1 cellular context compared by ENCODE assay signal in the genomic region with DNA sequence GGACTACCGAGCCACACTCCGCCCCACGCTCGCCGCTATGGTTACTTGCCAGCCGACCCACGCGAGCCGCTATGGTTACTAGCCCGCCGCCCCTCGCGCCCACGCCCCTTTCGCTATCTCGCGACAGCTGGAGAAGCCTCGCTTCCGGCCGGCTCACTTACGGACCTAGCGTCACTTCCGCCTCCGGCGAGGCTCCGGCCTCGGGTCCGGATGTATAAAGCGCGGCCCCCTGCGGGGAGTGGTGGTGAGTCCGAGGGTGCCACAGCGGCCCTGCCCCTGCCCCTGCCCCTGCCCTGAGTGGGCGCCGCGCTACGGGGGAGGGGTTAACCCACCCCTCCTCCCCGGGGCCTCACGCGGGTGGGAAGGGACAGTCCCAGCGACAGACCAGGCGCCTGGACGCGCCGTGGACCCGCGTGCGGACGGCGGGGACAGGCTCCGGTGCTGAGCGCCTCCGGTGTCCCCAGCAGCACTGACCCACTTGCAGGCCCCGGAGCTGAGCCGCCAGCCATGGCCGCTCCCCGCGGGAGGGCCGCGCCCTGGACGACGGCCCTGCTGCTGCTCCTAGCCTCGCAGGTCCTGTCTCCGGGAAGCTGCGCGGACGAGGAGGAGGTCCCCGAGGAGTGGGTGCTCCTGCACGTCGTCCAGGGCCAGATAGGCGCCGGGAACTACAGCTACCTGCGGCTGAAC.
TF ChIP-seq lines count a peak whose summit lies in the region.

A gene (plus strand): TSS at position 174 of the 687 bp plus-strand sequence. CDS start 334 bp downstream, at position 508.
A gene (minus strand): TSS at position 77 of the 687 bp plus-strand sequence. CDS start 13,024 bp downstream, outside the sequence.

TF ChIP-seq in K562, 482 proteins besides CTCF, POLR2A, EP300 and RAD21 (continued from another document and continues in another):
- TF ChIP-seq, protein P1, sequence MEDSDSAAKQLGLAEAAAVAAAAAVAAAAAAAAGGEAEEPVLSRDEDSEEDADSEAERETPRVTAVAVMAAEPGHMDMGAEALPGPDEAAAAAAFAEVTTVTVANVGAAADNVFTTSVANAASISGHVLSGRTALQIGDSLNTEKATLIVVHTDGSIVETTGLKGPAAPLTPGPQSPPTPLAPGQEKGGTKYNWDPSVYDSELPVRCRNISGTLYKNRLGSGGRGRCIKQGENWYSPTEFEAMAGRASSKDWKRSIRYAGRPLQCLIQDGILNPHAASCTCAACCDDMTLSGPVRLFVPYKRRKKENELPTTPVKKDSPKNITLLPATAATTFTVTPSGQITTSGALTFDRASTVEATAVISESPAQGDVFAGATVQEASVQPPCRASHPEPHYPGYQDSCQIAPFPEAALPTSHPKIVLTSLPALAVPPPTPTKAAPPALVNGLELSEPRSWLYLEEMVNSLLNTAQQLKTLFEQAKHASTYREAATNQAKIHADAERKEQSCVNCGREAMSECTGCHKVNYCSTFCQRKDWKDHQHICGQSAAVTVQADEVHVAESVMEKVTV (CRISPR knock-in tag; IDR thresholded peaks at IDR 0.05) = no peak
- TF ChIP-seq BDP1 (IDR thresholded peaks at IDR 0.05; ENCODE audit: insufficient read depth, insufficient read length) = no peak
- peak; percentile 72 for TF ChIP-seq JUND (IDR thresholded peaks at IDR 0.05; ENCODE audit: borderline replicate concordance, low read depth, low read length)
- TF ChIP-seq JUND (tag; IDR thresholded peaks at IDR 0.05; ENCODE audit: borderline replicate concordance, low read depth, low read length) = no peak; the same call in 2 of the 3 replicates
- peak; percentile 99 for TF ChIP-seq POLR2G (IDR thresholded peaks at IDR 0.05; ENCODE audit: low read depth, low read length)
- TF ChIP-seq KDM5B (IDR thresholded peaks at IDR 0.05; ENCODE audit: insufficient replicate concordance, low read depth, low read length) = peak; percentile 94
- peak; percentile 38 for TF ChIP-seq NCOR1 (IDR thresholded peaks at IDR 0.05)
- no peak for TF ChIP-seq GATAD2A (IDR thresholded peaks at IDR 0.05)
- TF ChIP-seq, protein P2, sequence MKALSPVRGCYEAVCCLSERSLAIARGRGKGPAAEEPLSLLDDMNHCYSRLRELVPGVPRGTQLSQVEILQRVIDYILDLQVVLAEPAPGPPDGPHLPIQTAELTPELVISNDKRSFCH (CRISPR knock-in tag; IDR thresholded peaks at IDR 0.05) = no peak
- TF ChIP-seq, protein P2 (tag; IDR thresholded peaks at IDR 0.05) = peak; percentile 15; the same call in 1 of the 2 replicates
- TF ChIP-seq FOSL1 (tag; conservative IDR thresholded peaks at IDR 0.05) = peak; percentile 56
- no peak for TF ChIP-seq ZNF311 (CRISPR knock-in tag; IDR thresholded peaks at IDR 0.05)
- peak; percentile 74 for TF ChIP-seq HMGN3 (IDR thresholded peaks at IDR 0.05; ENCODE audit: borderline replicate concordance, extremely low read depth, insufficient read length, low read depth, low read length)
- TF ChIP-seq TAF7 (tag; IDR thresholded peaks at IDR 0.05) = 0 out of 2 replicates have a peak, but pooled peaks have one; percentile 39
- TF ChIP-seq, protein P3, sequence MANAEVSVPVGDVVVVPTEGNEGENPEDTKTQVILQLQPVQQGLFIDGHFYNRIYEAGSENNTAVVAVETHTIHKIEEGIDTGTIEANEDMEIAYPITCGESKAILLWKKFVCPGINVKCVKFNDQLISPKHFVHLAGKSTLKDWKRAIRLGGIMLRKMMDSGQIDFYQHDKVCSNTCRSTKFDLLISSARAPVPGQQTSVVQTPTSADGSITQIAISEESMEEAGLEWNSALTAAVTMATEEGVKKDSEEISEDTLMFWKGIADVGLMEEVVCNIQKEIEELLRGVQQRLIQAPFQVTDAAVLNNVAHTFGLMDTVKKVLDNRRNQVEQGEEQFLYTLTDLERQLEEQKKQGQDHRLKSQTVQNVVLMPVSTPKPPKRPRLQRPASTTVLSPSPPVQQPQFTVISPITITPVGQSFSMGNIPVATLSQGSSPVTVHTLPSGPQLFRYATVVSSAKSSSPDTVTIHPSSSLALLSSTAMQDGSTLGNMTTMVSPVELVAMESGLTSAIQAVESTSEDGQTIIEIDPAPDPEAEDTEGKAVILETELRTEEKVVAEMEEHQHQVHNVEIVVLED (CRISPR knock-in tag; IDR thresholded peaks at IDR 0.05) = peak; percentile 20; the same call in 1 of the 2 replicates
- peak; percentile 44 for TF ChIP-seq HNRNPK (IDR thresholded peaks at IDR 0.05; ENCODE audit: low read depth, low read length, poor library complexity, severe bottlenecking)
- TF ChIP-seq TBP (optimal IDR thresholded peaks at IDR 0.05; ENCODE audit: low read depth, low read length) = peak; percentile 93
- peak; percentile 8; the same call in 1 of the 2 replicates for TF ChIP-seq BHLHE40 (IDR thresholded peaks at IDR 0.05; ENCODE audit: low read length)
- TF ChIP-seq TAF9B (IDR thresholded peaks at IDR 0.05; ENCODE audit: partially characterized antibody) = peak; percentile 71
- TF ChIP-seq, protein P4, sequence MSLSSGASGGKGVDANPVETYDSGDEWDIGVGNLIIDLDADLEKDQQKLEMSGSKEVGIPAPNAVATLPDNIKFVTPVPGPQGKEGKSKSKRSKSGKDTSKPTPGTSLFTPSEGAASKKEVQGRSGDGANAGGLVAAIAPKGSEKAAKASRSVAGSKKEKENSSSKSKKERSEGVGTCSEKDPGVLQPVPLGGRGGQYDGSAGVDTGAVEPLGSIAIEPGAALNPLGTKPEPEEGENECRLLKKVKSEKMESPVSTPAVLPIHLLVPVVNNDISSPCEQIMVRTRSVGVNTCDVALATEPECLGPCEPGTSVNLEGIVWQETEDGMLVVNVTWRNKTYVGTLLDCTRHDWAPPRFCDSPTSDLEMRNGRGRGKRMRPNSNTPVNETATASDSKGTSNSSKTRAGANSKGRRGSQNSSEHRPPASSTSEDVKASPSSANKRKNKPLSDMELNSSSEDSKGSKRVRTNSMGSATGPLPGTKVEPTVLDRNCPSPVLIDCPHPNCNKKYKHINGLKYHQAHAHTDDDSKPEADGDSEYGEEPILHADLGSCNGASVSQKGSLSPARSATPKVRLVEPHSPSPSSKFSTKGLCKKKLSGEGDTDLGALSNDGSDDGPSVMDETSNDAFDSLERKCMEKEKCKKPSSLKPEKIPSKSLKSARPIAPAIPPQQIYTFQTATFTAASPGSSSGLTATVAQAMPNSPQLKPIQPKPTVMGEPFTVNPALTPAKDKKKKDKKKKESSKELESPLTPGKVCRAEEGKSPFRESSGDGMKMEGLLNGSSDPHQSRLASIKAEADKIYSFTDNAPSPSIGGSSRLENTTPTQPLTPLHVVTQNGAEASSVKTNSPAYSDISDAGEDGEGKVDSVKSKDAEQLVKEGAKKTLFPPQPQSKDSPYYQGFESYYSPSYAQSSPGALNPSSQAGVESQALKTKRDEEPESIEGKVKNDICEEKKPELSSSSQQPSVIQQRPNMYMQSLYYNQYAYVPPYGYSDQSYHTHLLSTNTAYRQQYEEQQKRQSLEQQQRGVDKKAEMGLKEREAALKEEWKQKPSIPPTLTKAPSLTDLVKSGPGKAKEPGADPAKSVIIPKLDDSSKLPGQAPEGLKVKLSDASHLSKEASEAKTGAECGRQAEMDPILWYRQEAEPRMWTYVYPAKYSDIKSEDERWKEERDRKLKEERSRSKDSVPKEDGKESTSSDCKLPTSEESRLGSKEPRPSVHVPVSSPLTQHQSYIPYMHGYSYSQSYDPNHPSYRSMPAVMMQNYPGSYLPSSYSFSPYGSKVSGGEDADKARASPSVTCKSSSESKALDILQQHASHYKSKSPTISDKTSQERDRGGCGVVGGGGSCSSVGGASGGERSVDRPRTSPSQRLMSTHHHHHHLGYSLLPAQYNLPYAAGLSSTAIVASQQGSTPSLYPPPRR (CRISPR knock-in tag; IDR thresholded peaks at IDR 0.05; ENCODE audit: borderline replicate concordance) = peak; percentile 38; the same call in 1 of the 2 replicates
- TF ChIP-seq, protein P5, sequence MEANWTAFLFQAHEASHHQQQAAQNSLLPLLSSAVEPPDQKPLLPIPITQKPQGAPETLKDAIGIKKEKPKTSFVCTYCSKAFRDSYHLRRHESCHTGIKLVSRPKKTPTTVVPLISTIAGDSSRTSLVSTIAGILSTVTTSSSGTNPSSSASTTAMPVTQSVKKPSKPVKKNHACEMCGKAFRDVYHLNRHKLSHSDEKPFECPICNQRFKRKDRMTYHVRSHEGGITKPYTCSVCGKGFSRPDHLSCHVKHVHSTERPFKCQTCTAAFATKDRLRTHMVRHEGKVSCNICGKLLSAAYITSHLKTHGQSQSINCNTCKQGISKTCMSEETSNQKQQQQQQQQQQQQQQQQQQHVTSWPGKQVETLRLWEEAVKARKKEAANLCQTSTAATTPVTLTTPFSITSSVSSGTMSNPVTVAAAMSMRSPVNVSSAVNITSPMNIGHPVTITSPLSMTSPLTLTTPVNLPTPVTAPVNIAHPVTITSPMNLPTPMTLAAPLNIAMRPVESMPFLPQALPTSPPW (CRISPR knock-in tag; IDR thresholded peaks at IDR 0.05) = peak; percentile 81
- no peak for TF ChIP-seq PCBP2 (IDR thresholded peaks at IDR 0.05; ENCODE audit: low read depth, low read length, poor library complexity, severe bottlenecking)
- no peak for TF ChIP-seq NR2C2 (CRISPR knock-in tag; IDR thresholded peaks at IDR 0.05)
- peak; percentile 69 for TF ChIP-seq NR2C2 (tag; IDR thresholded peaks at IDR 0.05)
- TF ChIP-seq RBBP5 (IDR thresholded peaks at IDR 0.05; ENCODE audit: borderline replicate concordance, insufficient read depth, low read length, poor library complexity, severe bottlenecking) = peak; percentile 95
- TF ChIP-seq, protein P6, sequence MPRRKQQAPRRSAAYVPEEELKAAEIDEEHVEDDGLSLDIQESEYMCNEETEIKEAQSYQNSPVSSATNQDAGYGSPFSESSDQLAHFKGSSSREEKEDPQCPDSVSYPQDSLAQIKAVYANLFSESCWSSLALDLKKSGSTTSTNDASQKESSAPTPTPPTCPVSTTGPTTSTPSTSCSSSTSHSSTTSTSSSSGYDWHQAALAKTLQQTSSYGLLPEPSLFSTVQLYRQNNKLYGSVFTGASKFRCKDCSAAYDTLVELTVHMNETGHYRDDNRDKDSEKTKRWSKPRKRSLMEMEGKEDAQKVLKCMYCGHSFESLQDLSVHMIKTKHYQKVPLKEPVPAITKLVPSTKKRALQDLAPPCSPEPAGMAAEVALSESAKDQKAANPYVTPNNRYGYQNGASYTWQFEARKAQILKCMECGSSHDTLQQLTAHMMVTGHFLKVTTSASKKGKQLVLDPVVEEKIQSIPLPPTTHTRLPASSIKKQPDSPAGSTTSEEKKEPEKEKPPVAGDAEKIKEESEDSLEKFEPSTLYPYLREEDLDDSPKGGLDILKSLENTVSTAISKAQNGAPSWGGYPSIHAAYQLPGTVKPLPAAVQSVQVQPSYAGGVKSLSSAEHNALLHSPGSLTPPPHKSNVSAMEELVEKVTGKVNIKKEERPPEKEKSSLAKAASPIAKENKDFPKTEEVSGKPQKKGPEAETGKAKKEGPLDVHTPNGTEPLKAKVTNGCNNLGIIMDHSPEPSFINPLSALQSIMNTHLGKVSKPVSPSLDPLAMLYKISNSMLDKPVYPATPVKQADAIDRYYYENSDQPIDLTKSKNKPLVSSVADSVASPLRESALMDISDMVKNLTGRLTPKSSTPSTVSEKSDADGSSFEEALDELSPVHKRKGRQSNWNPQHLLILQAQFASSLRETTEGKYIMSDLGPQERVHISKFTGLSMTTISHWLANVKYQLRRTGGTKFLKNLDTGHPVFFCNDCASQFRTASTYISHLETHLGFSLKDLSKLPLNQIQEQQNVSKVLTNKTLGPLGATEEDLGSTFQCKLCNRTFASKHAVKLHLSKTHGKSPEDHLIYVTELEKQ (CRISPR knock-in tag; IDR thresholded peaks at IDR 0.05) = no peak
- TF ChIP-seq, protein P7, sequence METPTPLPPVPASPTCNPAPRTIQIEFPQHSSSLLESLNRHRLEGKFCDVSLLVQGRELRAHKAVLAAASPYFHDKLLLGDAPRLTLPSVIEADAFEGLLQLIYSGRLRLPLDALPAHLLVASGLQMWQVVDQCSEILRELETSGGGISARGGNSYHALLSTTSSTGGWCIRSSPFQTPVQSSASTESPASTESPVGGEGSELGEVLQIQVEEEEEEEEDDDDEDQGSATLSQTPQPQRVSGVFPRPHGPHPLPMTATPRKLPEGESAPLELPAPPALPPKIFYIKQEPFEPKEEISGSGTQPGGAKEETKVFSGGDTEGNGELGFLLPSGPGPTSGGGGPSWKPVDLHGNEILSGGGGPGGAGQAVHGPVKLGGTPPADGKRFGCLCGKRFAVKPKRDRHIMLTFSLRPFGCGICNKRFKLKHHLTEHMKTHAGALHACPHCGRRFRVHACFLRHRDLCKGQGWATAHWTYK (CRISPR knock-in tag; IDR thresholded peaks at IDR 0.05) = peak; percentile 40; the same call in 1 of the 2 replicates
- peak; percentile 28 for TF ChIP-seq SMAD1 (IDR thresholded peaks at IDR 0.05; ENCODE audit: low read depth, low read length, partially characterized antibody)
- TF ChIP-seq NR3C1 (CRISPR knock-in tag; IDR thresholded peaks at IDR 0.05) = peak; percentile 40; the same call in 1 of the 2 replicates
- peak; percentile 78; the same call in 1 of the 2 replicates for TF ChIP-seq BRD4 (IDR thresholded peaks at IDR 0.05)
- TF ChIP-seq ZBTB1 (CRISPR knock-in tag; IDR thresholded peaks at IDR 0.05; ENCODE audit: borderline replicate concordance, low read depth) = 0 out of 2 replicates have a peak, but pooled peaks have one; percentile 68
- TF ChIP-seq ELF1 (tag; IDR thresholded peaks at IDR 0.05) = peak; percentile 78
